ENCODE assay signal across 9 cellular contexts in genomic region chr11:86802146-86802545, GRCh38. TPM values are rescaled to one million over a fixed set of nuclear protein-coding genes. Genes with fewer than 3 reads are reported as not detected.
A peak's percentile ranks its signal among the peaks of the same experiment; 100 is the strongest.
DNase-seq lines count a peak whose midpoint lies in the region; TF ChIP-seq lines count a peak whose summit lies in the region.
"Had no signal": no experiment of that assay in that cellular context is flagged by ENCODE, and none has a peak within 500 bp of the region (broad histone marks: within the 10 kb centered on the region; RNA-seq: fewer than 3 reads in every experiment).

No MANE protein-coding gene starts in this region.

- peak overlapping the region; percentile 75 for H3K4me3 ChIP-seq in epithelial cell of proximal tubule (ENCODE audit: low read depth, low read length)
- H3K4me3 ChIP-seq in neuron (ENCODE audit: low read length): peak overlapping the region; percentile 79
- H3K4me3 ChIP-seq in vagina: peak overlapping the region; percentile 79 to 94
- H3K4me3 ChIP-seq in testis: peak overlapping the region in 1 of 2 donors; percentile 74

- no peaks in the 10 kb centered on the region for H3K9me3 ChIP-seq in neuron (ENCODE audit: low read length)
- no peaks in the 10 kb centered on the region for H3K9me3 ChIP-seq in vagina
- H3K9me3 ChIP-seq in testis: no peaks in the 10 kb centered on the region

- no peak overlapping the region for H3K27ac Mint-ChIP-seq in activated naive CD4-positive, alpha-beta T cell treated with anti-CD3 and anti-CD28 coated beads, Interleukin-2, amount 50 U/mL, for 24 hours
- H3K27ac Mint-ChIP-seq: dendritic cell treated with granulocyte-macrophage colony-stimulating factor and Interleukin-4, amounts not matched to agents 40 ng/mL and 50 ng/mL, for 4 days had no signal

- TF ChIP-seq CTCF in epithelial cell of proximal tubule (conservative IDR thresholded peaks at IDR 0.05; ENCODE audit: low read depth, low read length): no peak
- no peak for TF ChIP-seq CTCF in vagina (IDR thresholded peaks at IDR 0.05)
- no peak for TF ChIP-seq CTCF in testis (IDR thresholded peaks at IDR 0.05)

- no peak overlapping the region for H2AFZ ChIP-seq in neuron (ENCODE audit: low read depth, low read length)

- WGBS in testis, 2 donors: 44 to 62% methylated on average over 5 of the region's 5 CpGs

- peaks cover 31% of the 10 kb centered on the region for H3K4me1 Mint-ChIP-seq in activated naive CD4-positive, alpha-beta T cell treated with anti-CD3 and anti-CD28 coated beads, Interleukin-2, amount 50 U/mL, for 24 hours

- no peaks in the 10 kb centered on the region for H3K27me3 ChIP-seq in neuron (ENCODE audit: insufficient read depth, low read length)
- no peaks in the 10 kb centered on the region for H3K27me3 ChIP-seq in vagina
- H3K27me3 ChIP-seq in testis: no peaks in the 10 kb centered on the region

- peak overlapping the region; percentile 92 for H3K27ac ChIP-seq in vagina
- H3K27ac ChIP-seq in testis: peak overlapping the region in 1 of 2 donors; percentile 21

- H3K27me3 Mint-ChIP-seq in activated naive CD4-positive, alpha-beta T cell treated with anti-CD3 and anti-CD28 coated beads, Interleukin-2, amount 50 U/mL, for 24 hours: peaks cover 30% of the 10 kb centered on the region

- no peaks in the 10 kb centered on the region for H3K9me3 Mint-ChIP-seq in activated naive CD4-positive, alpha-beta T cell treated with anti-CD3 and anti-CD28 coated beads, Interleukin-2, amount 50 U/mL, for 24 hours
- H3K9me3 Mint-ChIP-seq: dendritic cell treated with granulocyte-macrophage colony-stimulating factor and Interleukin-4, amounts not matched to agents 40 ng/mL and 50 ng/mL, for 4 days had no signal

- intact Hi-C loops in vagina (cut with DNase I): loop anchor here (5.0 kb wide), 1 partner anchor 195 kb away; no protein-coding TSS in a partner anchor
- intact Hi-C loops in testis (cut with DNase I; ENCODE audit: low total_unique reads): no loop called here

- H3K4me3 Mint-ChIP-seq in activated naive CD4-positive, alpha-beta T cell treated with anti-CD3 and anti-CD28 coated beads, Interleukin-2, amount 50 U/mL, for 24 hours: peak overlapping the region; percentile 59
- H3K4me3 Mint-ChIP-seq: dendritic cell treated with granulocyte-macrophage colony-stimulating factor and Interleukin-4, amounts not matched to agents 40 ng/mL and 50 ng/mL, for 4 days had no signal

- TF ChIP-seq POLR2A in vagina (IDR thresholded peaks at IDR 0.05): no peak
- no peak for TF ChIP-seq POLR2A in testis (IDR thresholded peaks at IDR 0.05)

- H3K36me3 ChIP-seq in neuron (ENCODE audit: insufficient read depth, low read length): peaks cover 31% of the 10 kb centered on the region
- no peaks in the 10 kb centered on the region for H3K36me3 ChIP-seq in vagina
- no peaks in the 10 kb centered on the region for H3K36me3 ChIP-seq in testis (ENCODE audit: low read depth, missing control alignments)

- H3K4me1 ChIP-seq in neuron (ENCODE audit: insufficient read depth, low read length) (peaks cover 52% of the 10 kb centered on the region), vagina (peaks cover 47% of the 10 kb centered on the region), testis (no peaks in the 10 kb centered on the region)

- no peaks in the 10 kb centered on the region for H3K36me3 Mint-ChIP-seq in activated naive CD4-positive, alpha-beta T cell treated with anti-CD3 and anti-CD28 coated beads, Interleukin-2, amount 50 U/mL, for 24 hours

- no peak for DNase-seq in activated naive CD4-positive, alpha-beta T cell (lab: John Stamatoyannopoulos, UW)
- DNase-seq in epithelial cell of proximal tubule (ENCODE audit: low read depth) (no peak), vagina (ENCODE audit: extremely low spot score in 2 of 2) (no peak), cerebellar nuclear complex (lab: John Stamatoyannopoulos, UW) (no peak), testis (no peak), hepatic stellate cell (ENCODE audit: low spot score) (no peak)

RNA-seq across cellular contexts. Expression of gene PRSS23, which starts 1.8 kb away (rescaled TPM):
- total RNA-seq in epithelial cell of proximal tubule (64.2 and 77.2 TPM in 2 replicates), vagina (40.3 TPM), testis (100 to 1,000 TPM in 1 of 2 donors, 10 to 100 TPM in 1; 51.0 to 117 TPM)
- 98.9 TPM for polyA plus RNA-seq in testis (ENCODE audit: insufficient read depth, low read depth, low replicate concordance)
